ENCODE assay signal across 19 cellular contexts in genomic region chr10:124482401-124482800, GRCh38. TPM values are rescaled to one million over a fixed set of nuclear protein-coding genes. Genes with fewer than 3 reads are reported as not detected.
DNase-seq lines count a peak whose midpoint lies in the region; ATAC-seq, FAIRE-seq and TF ChIP-seq lines count a peak whose summit lies in the region.
"Had no signal": no experiment of that assay in that cellular context is flagged by ENCODE, and none has a peak within 500 bp of the region (broad histone marks: within the 10 kb centered on the region; RNA-seq: fewer than 3 reads in every experiment).

No MANE protein-coding gene starts in this region.

- H3K56ac ChIP-seq in H1 (replicated peaks; ENCODE audit: insufficient read length, low read depth, low read length) = no peak overlapping the region

- no peak overlapping the region for H3K23ac ChIP-seq in H1 (ENCODE audit: insufficient read length)

- H3K14ac ChIP-seq in H1 (ENCODE audit: insufficient read length) = no peak overlapping the region

- TF ChIP-seq EP300 in H1 (IDR thresholded peaks at IDR 0.05; ENCODE audit: borderline replicate concordance in 1 of 2, low read depth in 2 of 2, low read length in 2 of 2) = no peak

- no peak for ATAC-seq in sciatic nerve
- ATAC-seq in GM19328 (IDR thresholded peaks at IDR 0.05; ENCODE audit: unreplicated experiment) = no peak
- ATAC-seq: HCT116 had no signal

- H2BK120ac ChIP-seq in H1 (replicated peaks; ENCODE audit: low read depth, low read length) = no peak overlapping the region

- H3K27me3 ChIP-seq in H1 (replicated peaks in 1 of 4; ENCODE audit: control insufficient read depth in 3 of 4, extremely low read depth in 1 of 4, insufficient read depth in 3 of 4, low read length in 3 of 4) = no peaks in the 10 kb centered on the region
- H3K27me3 ChIP-seq: BLaER1 had no signal

- no peak overlapping the region for H3K4ac ChIP-seq in H1 (replicated peaks; ENCODE audit: insufficient read length, low read depth, low read length)

- CTCF ChIA-PET in H1 (lab: Charles Lee; ENCODE audit: partially characterized antibody) = interaction anchor here (1.2 to 3.2 kb wide), 5 partner anchors 10 to 50 kb away, joined by 3 to 14 read pairs (median 5); partner anchors contain the start of gene NKX1-2

- H3K79me2 ChIP-seq in H1 (ENCODE audit: control insufficient read depth in 1 of 2, insufficient read depth in 2 of 2, low read length in 2 of 2) = no peaks in the 10 kb centered on the region

- H2BK12ac ChIP-seq in H1 (ENCODE audit: low read depth, low read length) = no peak overlapping the region

- H4K20me1 ChIP-seq in H1 (replicated peaks in 1 of 2; ENCODE audit: control insufficient read depth in 1 of 2, insufficient read depth in 2 of 2, low read length in 2 of 2) = peaks cover 0 to 2% of the 10 kb centered on the region in 2 experiments
- H4K20me1 ChIP-seq: BLaER1 had no signal

- H4K8ac ChIP-seq in H1 (ENCODE audit: extremely low read depth, insufficient read depth, low read length) = no peak overlapping the region

- no peak for TF ChIP-seq POLR2A in H1 (IDR thresholded peaks at IDR 0.05; ENCODE audit: control extremely low read depth in 1 of 2, low read depth in 2 of 2, low read length in 2 of 2)

- 0 out of 2 replicates have a peak overlapping the region, but pooled peaks have one; percentile 36 for H2BK15ac ChIP-seq in H1 (ENCODE audit: low read length)

- peaks cover 0 to 10% (median 4%) of the 10 kb centered on the region in 4 experiments; a peak in 5 of 8 replicates for H3K36me3 ChIP-seq in H1 (ENCODE audit: control insufficient read depth in 2 of 4, insufficient read depth in 4 of 4, low read length in 3 of 4)

- peak; percentile 3 for DNase-seq in DMS 273 treated with DMSO at 0.1 percent for 48 hours (lab: John Stamatoyannopoulos, UW)
- peak; percentile 9 for DNase-seq in NCI-H2171 (lab: John Stamatoyannopoulos, UW)
- no peak for DNase-seq in H1 (ENCODE audit: low read depth in 1 of 2, low spot score in 2 of 2)
- DNase-seq in posterior vena cava (ENCODE audit: low spot score) = peak; percentile 58
- DNase-seq in sciatic nerve (ENCODE audit: low spot score) = no peak
- no peak for DNase-seq in activated CD4-positive, alpha-beta T cell treated with anti-CD3 and anti-CD28 coated beads for 48 hours
- no peak for DNase-seq in urothelium cell line (ENCODE audit: low spot score)
- DNase-seq: 8988T; AML-193; Caco-2; CD8-positive, alpha-beta memory T cell; GF-D8; IMR-90 had no signal

- intact Hi-C loops in posterior vena cava (cut with DNase I) = no loop called here
- intact Hi-C loops in sciatic nerve (cut with DNase I) = no loop called here

- H2AK5ac ChIP-seq in H1 (ENCODE audit: low read depth, low read length) = no peak overlapping the region; the same call in 1 of the 2 replicates

- 0 out of 2 replicates have a peak, but pooled peaks cover 2% of the 10 kb centered on the region for H3K23me2 ChIP-seq in H1 (ENCODE audit: low read depth, low read length)

- no peak for TF ChIP-seq RAD21 in H1 (IDR thresholded peaks at IDR 0.05 in 1 of 2, conservative IDR thresholded peaks at IDR 0.05 in 1 of 2; ENCODE audit: low read depth in 2 of 2, low read length in 2 of 2)

- peaks cover 12% of the 10 kb centered on the region for H3K79me1 ChIP-seq in H1 (ENCODE audit: low read depth, low read length)

- H3K4me2 ChIP-seq in H1 (ENCODE audit: insufficient read depth in 1 of 2, low read depth in 2 of 2, low read length in 2 of 2) = no peak overlapping the region
- H3K4me2 ChIP-seq: BLaER1 had no signal

- FAIRE-seq in H1 (lab: Jason Lieb, UNC) (no peak), urothelium cell line (lab: Jason Lieb, UNC) (no peak)
- FAIRE-seq: GM19239 had no signal

- H3K27ac ChIP-seq in H1 (ENCODE audit: low read depth, low read length) = no peak overlapping the region
- H3K27ac ChIP-seq: BLaER1 had no signal

- H3K9me3 ChIP-seq in H1 (ENCODE audit: insufficient read depth in 2 of 2, low read depth in 1 of 2, low read length in 1 of 2) = peaks cover 6 to 8% of the 10 kb centered on the region in 2 experiments; a peak in 3 of 4 replicates

- H3K4me3 ChIP-seq in H1 (ENCODE audit: extremely low read depth in 1 of 4, insufficient read depth in 2 of 4, low read depth in 3 of 4, low read length in 4 of 4) = no peak overlapping the region
- H3K4me3 ChIP-seq: BLaER1 had no signal

- WGBS in H1 (ENCODE audit: extremely low coverage in 1 of 2, insufficient coverage in 1 of 2, insufficient read length in 1 of 2, insufficient replicate concordance in 2 of 2, low coverage in 1 of 2, low lambda C conversion rate in 2 of 2, missing lambda C conversion rate in 1 of 2), 2 experiments = 87% methylated on average over 9 of the region's 9 CpGs; no CpG with 5 or more reads in 1 of the 2 experiments

- peak overlapping the region; percentile 1 for H4K91ac ChIP-seq in H1 (replicated peaks; ENCODE audit: insufficient read length, low read length)

- H3K9ac ChIP-seq in H1 (replicated peaks in 1 of 4; ENCODE audit: extremely low read depth in 1 of 4, low read depth in 3 of 4, low read length in 3 of 4) = no peak overlapping the region
- H3K9ac ChIP-seq: BLaER1 had no signal

- H3K18ac ChIP-seq in H1 (ENCODE audit: extremely low read depth, low read length) = 0 out of 2 replicates have a peak overlapping the region, but pooled peaks have one; percentile 13

- no peak for TF ChIP-seq CTCF in H1 (IDR thresholded peaks at IDR 0.05; ENCODE audit: control extremely low read depth in 1 of 3, insufficient read depth in 1 of 3, low read depth in 1 of 3, low read length in 3 of 3)

- H2BK5ac ChIP-seq in H1 (ENCODE audit: low read depth, low read length) = peak overlapping the region; percentile 84

- POLR2A ChIA-PET in H1 (lab: Charles Lee; ENCODE audit: partially characterized antibody) = interaction anchor here (0.8 to 1.0 kb wide), 3 partner anchors 9 to 26 kb away, joined by 3 read pairs; no protein-coding TSS in a partner anchor

- peaks cover 4 to 17% (median 8%) of the 10 kb centered on the region in 4 experiments for H3K4me1 ChIP-seq in H1 (replicated peaks in 1 of 4; ENCODE audit: control insufficient read depth in 3 of 4, insufficient read depth in 4 of 4, low read length in 3 of 4)
- H3K4me1 ChIP-seq: BLaER1 had no signal

- H2AFZ ChIP-seq in H1 (ENCODE audit: low read length) = no peak overlapping the region

- H2BK20ac ChIP-seq in H1 (ENCODE audit: low read length) = 0 out of 2 replicates have a peak overlapping the region, but pooled peaks have one; percentile 56

- H4K5ac ChIP-seq in H1 (ENCODE audit: insufficient read length, low read depth, low read length) = no peak overlapping the region

TF ChIP-seq in H1, 55 proteins besides CTCF, POLR2A, EP300 and RAD21:
- no peak for TF ChIP-seq CBX8 (IDR thresholded peaks at IDR 0.05; ENCODE audit: borderline replicate concordance, low read depth, low read length)
- TF ChIP-seq, protein P1, sequence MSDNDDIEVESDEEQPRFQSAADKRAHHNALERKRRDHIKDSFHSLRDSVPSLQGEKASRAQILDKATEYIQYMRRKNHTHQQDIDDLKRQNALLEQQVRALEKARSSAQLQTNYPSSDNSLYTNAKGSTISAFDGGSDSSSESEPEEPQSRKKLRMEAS (IDR thresholded peaks at IDR 0.05) = no peak
- no peak for TF ChIP-seq GABPA (IDR thresholded peaks at IDR 0.05; ENCODE audit: borderline replicate concordance, insufficient read depth, low read length)
- no peak for TF ChIP-seq KDM1A (IDR thresholded peaks at IDR 0.05; ENCODE audit: borderline replicate concordance, low read length)
- no peak for TF ChIP-seq EGR1 (IDR thresholded peaks at IDR 0.05; ENCODE audit: borderline replicate concordance, low read depth, low read length)
- no peak for TF ChIP-seq GTF2F1 (IDR thresholded peaks at IDR 0.05; ENCODE audit: borderline replicate concordance, low read depth, low read length)
- no peak for TF ChIP-seq E2F6 (IDR thresholded peaks at IDR 0.05)
- TF ChIP-seq HDAC6 (IDR thresholded peaks at IDR 0.05; ENCODE audit: low read depth, low read length) = no peak
- TF ChIP-seq BCL11A (IDR thresholded peaks at IDR 0.05; ENCODE audit: low read depth in 2 of 2, low read length in 2 of 2) = no peak
- TF ChIP-seq RNF2 (IDR thresholded peaks at IDR 0.05; ENCODE audit: borderline replicate concordance, low read depth, low read length, missing control alignments, poor library complexity, severe bottlenecking) = no peak

RNA-seq across cellular contexts. Expression of gene LHPP, which starts 20.8 kb away (rescaled TPM):
- 26.0 and 27.5 TPM in 2 replicates for total RNA-seq in H1 (2021; fragmentation: NEBNext Ultra II Directional; extraction: Animal tissue kit (Norgen Biotek cat#: 25700))
- 45.0 and 50.5 TPM in 2 replicates for polyA plus RNA-seq in H1 (2011; rRNA removed)
- polyA plus RNA-seq in H1 (2011; cell fraction: cytosol; rRNA removed) = 39.2 TPM
- 40.4 TPM for polyA plus RNA-seq in H1 (2011; cell fraction: nucleus; rRNA removed)
- polyA plus RNA-seq in H1 (2012, experiment 1 of 2) = 20.9 to 42.0 TPM (median 37.2 TPM) in 4 replicates
- polyA plus RNA-seq in H1 (2012, experiment 2 of 2) = 36.6 TPM
- 18.9 TPM for polyA plus RNA-seq in H1 (2013, experiment 1 of 2)
- 18.9 TPM for polyA plus RNA-seq in H1 (2013, experiment 2 of 2)
- polyA minus RNA-seq in H1 (2011; rRNA and poly(A)+ RNA removed) = 19.6 and 21.2 TPM in 2 replicates
- polyA minus RNA-seq in H1 (2011; cell fraction: cytosol; rRNA and poly(A)+ RNA removed) = 10.4 TPM
- 24.9 TPM for polyA minus RNA-seq in H1 (2011; cell fraction: nucleus; rRNA and poly(A)+ RNA removed)
- total RNA-seq in posterior vena cava (10 to 100 TPM; 11.9 to 13.0 TPM), sciatic nerve (347 TPM)

RNA-seq across cellular contexts. Expression of gene NKX1-2, which starts 32.6 kb away (rescaled TPM):
- 33.9 and 34.9 TPM in 2 replicates for total RNA-seq in H1 (2021; fragmentation: NEBNext Ultra II Directional; extraction: Animal tissue kit (Norgen Biotek cat#: 25700))
- 11.5 and 12.7 TPM in 2 replicates for polyA plus RNA-seq in H1 (2011; rRNA removed)
- 17.0 TPM for polyA plus RNA-seq in H1 (2011; cell fraction: cytosol; rRNA removed)
- 9.4 TPM for polyA plus RNA-seq in H1 (2011; cell fraction: nucleus; rRNA removed)
- polyA plus RNA-seq in H1 (2012, experiment 1 of 2) = 17.0 to 28.5 TPM (median 22.6 TPM) in 4 replicates
- polyA plus RNA-seq in H1 (2012, experiment 2 of 2) = 25.6 TPM
- polyA plus RNA-seq in H1 (2013, experiment 1 of 2) = 22.8 TPM
- 23.9 TPM for polyA plus RNA-seq in H1 (2013, experiment 2 of 2)
- polyA minus RNA-seq in H1 (2011; rRNA and poly(A)+ RNA removed) = 18.1 and 19.2 TPM in 2 replicates
- polyA minus RNA-seq in H1 (2011; cell fraction: cytosol; rRNA and poly(A)+ RNA removed) = 29.8 TPM
- polyA minus RNA-seq in H1 (2011; cell fraction: nucleus; rRNA and poly(A)+ RNA removed) = 15.2 TPM
- not detected for total RNA-seq in posterior vena cava
- not detected for total RNA-seq in sciatic nerve
- total RNA-seq: CD8-positive, alpha-beta memory T cell; H4; HT-29; IMR-90 had no signal
- polyA plus RNA-seq: CD8-positive, alpha-beta memory T cell; IMR-90 had no signal

Comparison
In these comparisons a context has a peak if more than half of its experiments do, and no peak if none do; other contexts are left out.
1. DNase-seq: peak in DMS 273 treated with DMSO at 0.1 percent for 48 hours (single experiment), NCI-H2171 (single experiment) and posterior vena cava (single experiment); none in H1 (0 of 2), sciatic nerve (single experiment), activated CD4-positive, alpha-beta T cell treated with anti-CD3 and anti-CD28 coated beads for 48 hours (single experiment) and urothelium cell line (single experiment).
2. RNA of gene LHPP, which starts 20.8 kb away (total RNA-seq): 347 TPM in sciatic nerve (single experiment); 26.0 to 27.5 TPM in H1 and 11.9 to 13.0 TPM in posterior vena cava; every median in the first group is over 10 times any median in the second.
3. RNA of gene NKX1-2, which starts 32.6 kb away (total RNA-seq): 33.9 to 34.9 TPM in H1; not detected in posterior vena cava and not detected in sciatic nerve (single experiment); every median in the first group is over 10 times any median in the second.